ENCODE assay signal across 8 cellular contexts in the genomic region with DNA sequence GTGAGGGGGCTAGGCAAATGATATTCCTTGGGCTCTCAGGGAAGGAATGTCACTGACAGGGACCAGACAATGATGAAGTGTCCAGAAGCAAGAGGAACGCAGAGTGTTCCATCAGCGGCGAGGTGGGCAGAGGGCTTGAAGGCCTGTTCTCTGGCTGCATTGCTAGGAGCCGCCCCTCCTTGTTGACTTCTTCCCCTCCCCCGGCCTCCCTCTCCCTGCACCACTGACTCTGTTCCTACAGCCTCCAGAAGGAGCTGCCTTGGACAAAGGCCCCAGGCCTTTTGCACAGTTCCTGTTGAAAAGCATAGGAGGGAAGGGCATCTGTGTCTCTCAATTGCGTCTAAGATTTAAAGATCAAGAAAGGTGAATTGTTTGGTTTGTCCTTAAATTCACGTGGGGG. TPM values are rescaled to one million over a fixed set of nuclear protein-coding genes. Genes with fewer than 3 reads are reported as not detected.
"Had no signal": no experiment of that assay in that cellular context is flagged by ENCODE, and none has a peak within 500 bp of the region (broad histone marks: within the 10 kb centered on the region; RNA-seq: fewer than 3 reads in every experiment).

No MANE protein-coding gene starts in this region.

- H2AFZ ChIP-seq: GM23248 had no signal

- DNase-seq: GM23248, H9, HCEC 1CT, HFFc6, IMR-90 had no signal

- H3K27ac Mint-ChIP-seq: H9, HFFc6 had no signal

- H3K27ac ChIP-seq: GM23248 had no signal

- H3K9ac ChIP-seq: GM23248 had no signal

- H3K4me3 Mint-ChIP-seq: H9, HFFc6 had no signal

- H3K9me3 Mint-ChIP-seq: HFFc6 had no signal

- H3K4me3 ChIP-seq: GM23248, K562 had no signal

RNA-seq across cellular contexts. Expression of gene TLX3, which starts 12.4 kb away (rescaled TPM):
- total RNA-seq: GM23248, H1, H9, HFFc6, HT-29, IMR-90, K562 had no signal
